Comparison of ENCODE assay signal across 14 cellular contexts in the genomic region with DNA sequence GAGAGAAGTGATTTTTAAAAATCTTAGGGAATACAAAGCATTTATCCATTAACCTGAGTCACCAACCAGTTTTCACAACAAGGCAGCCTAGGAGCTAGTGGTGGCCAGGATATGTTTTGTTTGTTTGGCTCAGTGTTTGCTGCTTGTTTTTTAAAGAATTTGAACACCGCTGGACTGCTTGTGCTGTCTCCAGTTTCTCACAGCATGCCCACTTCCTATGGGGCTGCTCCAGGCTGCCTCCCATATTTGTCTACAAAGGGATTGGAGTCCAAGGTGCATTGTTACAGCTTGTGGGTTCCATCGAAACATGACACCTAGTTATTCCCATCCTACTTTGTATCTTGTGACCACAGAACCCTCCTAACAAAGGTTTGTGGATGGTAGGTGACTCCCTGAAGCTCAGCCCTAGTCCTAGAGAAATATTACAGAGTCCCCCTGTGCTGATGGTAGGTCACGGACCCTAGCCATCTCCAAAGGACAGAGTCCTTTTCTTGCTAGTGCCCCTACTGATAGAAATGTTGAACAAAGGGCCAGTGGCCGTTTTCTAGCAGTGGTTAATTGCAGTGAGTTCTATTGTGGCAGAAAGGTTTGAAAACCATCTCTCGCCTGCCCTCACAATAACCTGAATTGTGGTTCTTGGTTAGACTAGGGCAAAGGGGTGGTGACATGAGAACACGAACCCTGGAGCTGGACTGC. TPM values are rescaled to one million over a fixed set of nuclear protein-coding genes. Genes with fewer than 3 reads are reported as not detected.
DNase-seq lines count a peak whose midpoint lies in the region; ATAC-seq and TF ChIP-seq lines count a peak whose summit lies in the region.
"Had no signal": no experiment of that assay in that cellular context is flagged by ENCODE, and none has a peak within 500 bp of the region (broad histone marks: within the 10 kb centered on the region; RNA-seq: fewer than 3 reads in every experiment).

No MANE protein-coding gene starts in this region.

- POLR2A ChIA-PET in Panc1 (lab: Charles Lee): no interaction called here

- ATAC-seq in Panc1: peak; percentile 69
- peak; percentile 5 for ATAC-seq in stimulated activated memory B cell treated with anti-CD40 and anti-IgM and Interleukin-4, amounts not matched to agents 10 μg/mL and 1 μg/mL and 100 μg/mL, for 72 hours

- H3K4me3 Mint-ChIP-seq in stimulated activated memory B cell treated with anti-CD40 and anti-IgM and Interleukin-4, amounts not matched to agents 10 μg/mL and 1 μg/mL and 100 μg/mL, for 72 hours: no peak overlapping the region
- H3K4me3 Mint-ChIP-seq: activated naive CD8-positive, alpha-beta T cell treated with anti-CD3 and anti-CD28 coated beads, Interleukin-2, amount 10 ng/mL, durations not matched to agents 7 days and 5 days had no signal

- no peaks in the 10 kb centered on the region for H3K36me3 ChIP-seq in Panc1 (ENCODE audit: control insufficient read depth, insufficient read depth, low read length)
- H3K36me3 ChIP-seq: spleen had no signal

- no peaks in the 10 kb centered on the region for H3K4me1 Mint-ChIP-seq in stimulated activated memory B cell treated with anti-CD40 and anti-IgM and Interleukin-4, amounts not matched to agents 10 μg/mL and 1 μg/mL and 100 μg/mL, for 72 hours
- H3K4me1 Mint-ChIP-seq: activated naive CD8-positive, alpha-beta T cell treated with anti-CD3 and anti-CD28 coated beads, Interleukin-2, amount 10 ng/mL, durations not matched to agents 7 days and 5 days had no signal

- in situ Hi-C loops in Panc1 (cut with HindIII; ENCODE audit: low pct_unique_long_range_greater_than_20kb, low sequenced_read_pairs): no loop called here

- H3K9me3 Mint-ChIP-seq in stimulated activated memory B cell treated with anti-CD40 and anti-IgM and Interleukin-4, amounts not matched to agents 10 μg/mL and 1 μg/mL and 100 μg/mL, for 72 hours: no peaks in the 10 kb centered on the region
- H3K9me3 Mint-ChIP-seq: activated naive CD8-positive, alpha-beta T cell treated with anti-CD3 and anti-CD28 coated beads, Interleukin-2, amount 10 ng/mL, durations not matched to agents 7 days and 5 days had no signal

- no TSS peak for BruUV-seq in Panc1 (replicated peaks; lab: Mats Ljungman, UMichigan)

- intact Hi-C loops in Panc1 (cut with micrococcal nuclease; ENCODE audit: unreplicated experiment): loop anchor here (2.0 kb wide), 1 partner anchor 21 kb away; no protein-coding TSS in a partner anchor

- H3K4me1 ChIP-seq in Panc1 (ENCODE audit: control insufficient read depth, insufficient read depth, low read length): peaks cover 49% of the 10 kb centered on the region
- H3K4me1 ChIP-seq: spleen had no signal

- H3K27ac ChIP-seq in Panc1 (ENCODE audit: low read length): peak overlapping the region; percentile 92
- H3K27ac ChIP-seq: spleen had no signal

- peak; percentile 25; the same call in 1 of the 2 replicates for TF ChIP-seq CTCF in Panc1 (IDR thresholded peaks at IDR 0.05)

- no peaks in the 10 kb centered on the region for H3K27me3 ChIP-seq in Panc1 (ENCODE audit: control insufficient read depth, insufficient read depth, low read length)
- H3K27me3 ChIP-seq: spleen had no signal

- H3K4me3 ChIP-seq in Panc1 (ENCODE audit: low read depth in 2 of 2, low read length in 2 of 2): peak overlapping the region in 1 of 2 experiments; percentile 30; a peak in 2 of 4 replicates
- H3K4me3 ChIP-seq: spleen had no signal

- CTCF ChIA-PET in Panc1 (lab: Charles Lee): interaction anchor here (1.6 kb wide), 1 partner anchor 9 kb away, joined by 4 read pairs; no protein-coding TSS in a partner anchor

- no peak overlapping the region for H3K27ac Mint-ChIP-seq in stimulated activated memory B cell treated with anti-CD40 and anti-IgM and Interleukin-4, amounts not matched to agents 10 μg/mL and 1 μg/mL and 100 μg/mL, for 72 hours
- H3K27ac Mint-ChIP-seq: activated naive CD8-positive, alpha-beta T cell treated with anti-CD3 and anti-CD28 coated beads, Interleukin-2, amount 10 ng/mL, durations not matched to agents 7 days and 5 days had no signal

- peak; percentile 17 for DNase-seq in NCI-H187 treated with DMSO at 0.1 percent for 48 hours (lab: John Stamatoyannopoulos, UW)
- no peak for DNase-seq in NCI-H187 (lab: John Stamatoyannopoulos, UW)
- no peak for DNase-seq in Panc1 (ENCODE audit: low read depth, low spot score)
- DNase-seq in fibroblast of gingiva (ENCODE audit: low read depth): peak; percentile 41
- DNase-seq in Ammon's horn (ENCODE audit: low spot score): no peak
- no peak for DNase-seq in COLO829 (ENCODE audit: low spot score)
- DNase-seq in activated CD4-positive, alpha-beta T cell treated with anti-CD3 and anti-CD28 coated beads, Interleukin-2, amount 50 U/mL, for 1 hour: no peak
- DNase-seq: activated naive CD8-positive, alpha-beta T cell treated with anti-CD3 and anti-CD28 coated beads, Interleukin-2, amount 10 ng/mL, durations not matched to agents 7 days and 5 days; Kasumi-1; NCI-H524; spleen; stimulated activated CD8-positive, alpha-beta memory T cell treated with anti-CD3 and anti-CD28 coated beads, Interleukin-4, amount 100 ng/mL, for 48 hours had no signal

- no peaks in the 10 kb centered on the region for H3K9me3 ChIP-seq in Panc1 (ENCODE audit: control insufficient read depth, insufficient read depth, low read depth, low read length)
- H3K9me3 ChIP-seq: spleen had no signal

- no peaks in the 10 kb centered on the region for H3K36me3 Mint-ChIP-seq in stimulated activated memory B cell treated with anti-CD40 and anti-IgM and Interleukin-4, amounts not matched to agents 10 μg/mL and 1 μg/mL and 100 μg/mL, for 72 hours
- H3K36me3 Mint-ChIP-seq: activated naive CD8-positive, alpha-beta T cell treated with anti-CD3 and anti-CD28 coated beads, Interleukin-2, amount 10 ng/mL, durations not matched to agents 7 days and 5 days had no signal

- no peaks in the 10 kb centered on the region for H3K27me3 Mint-ChIP-seq in stimulated activated memory B cell treated with anti-CD40 and anti-IgM and Interleukin-4, amounts not matched to agents 10 μg/mL and 1 μg/mL and 100 μg/mL, for 72 hours
- H3K27me3 Mint-ChIP-seq: activated naive CD8-positive, alpha-beta T cell treated with anti-CD3 and anti-CD28 coated beads, Interleukin-2, amount 10 ng/mL, durations not matched to agents 7 days and 5 days had no signal

RNA-seq across cellular contexts. Expression of a gene that starts 23.2 kb away (rescaled TPM):
- total RNA-seq in Panc1 (2021; ENCODE audit: unreplicated experiment): 9.0 TPM
- 7.2 TPM for polyA plus RNA-seq in Panc1 (2012; ENCODE audit: insufficient read length)
- total RNA-seq: activated naive CD8-positive, alpha-beta T cell treated with anti-CD3 and anti-CD28 coated beads, Interleukin-2, amount 10 ng/mL, durations not matched to agents 7 days and 5 days; spleen; T-helper 1 cell treated with Interleukin-12 subunit alpha and Interleukin-12 subunit beta and Interleukin-4 antibody, amounts not matched to agents 30 ng/mL and 1 ng/mL, for 36 hours had no signal

Comparison
In these comparisons a context has a peak if more than half of its experiments do, and no peak if none do; other contexts are left out.
1. DNase-seq: peak in NCI-H187 treated with DMSO at 0.1 percent for 48 hours (single experiment) and fibroblast of gingiva (single experiment); none in NCI-H187 (0 of 2), Panc1 (single experiment), Ammon's horn (single experiment), COLO829 (single experiment) and activated CD4-positive, alpha-beta T cell treated with anti-CD3 and anti-CD28 coated beads, Interleukin-2, amount 50 U/mL, for 1 hour (single experiment).